Comparison of ENCODE assay signal across 8 cellular contexts in the genomic region with DNA sequence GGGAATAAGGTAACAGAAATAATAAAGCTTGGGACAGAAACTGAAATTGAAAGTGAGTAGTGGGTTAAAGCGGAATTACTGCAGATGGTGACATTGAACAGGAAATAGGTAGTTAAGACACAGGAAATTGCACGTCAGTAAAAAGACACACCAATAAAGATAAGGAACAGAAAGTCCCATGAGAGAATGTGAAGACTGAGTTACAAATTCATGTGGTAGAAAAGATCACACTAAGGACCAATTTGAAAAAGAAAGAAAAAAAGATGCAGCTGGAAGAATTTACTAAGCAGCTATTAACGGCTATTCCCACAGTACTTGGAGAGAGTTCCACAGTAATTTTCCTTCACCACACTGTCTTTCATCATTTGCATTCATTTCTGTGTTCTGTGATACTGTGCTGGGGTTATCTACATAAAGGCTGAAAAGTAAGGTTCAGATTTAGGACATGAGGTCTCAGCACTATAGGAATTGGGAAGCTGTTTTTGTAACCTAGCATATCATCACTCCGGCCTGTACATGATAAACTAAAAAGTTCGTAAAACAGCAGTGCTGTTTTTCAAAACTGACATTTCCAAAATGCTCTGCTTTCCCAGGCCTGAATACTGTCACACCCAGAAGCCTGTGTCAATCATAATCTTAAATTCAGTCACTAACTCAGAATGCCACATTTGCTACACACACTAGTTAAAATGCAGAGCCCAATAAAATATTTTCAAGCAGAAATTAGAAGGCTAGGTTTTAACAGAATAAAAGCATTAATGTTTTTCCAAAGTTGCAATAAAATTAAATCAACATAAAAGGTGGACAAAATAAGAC. TPM values are rescaled to one million over a fixed set of nuclear protein-coding genes. Genes with fewer than 3 reads are reported as not detected.
DNase-seq lines count a peak whose midpoint lies in the region; ATAC-seq, FAIRE-seq and TF ChIP-seq lines count a peak whose summit lies in the region.

No MANE protein-coding gene starts in this region.

- H3K4me3 Mint-ChIP-seq in astrocyte (ENCODE audit: unreplicated experiment) = peak overlapping the region; percentile 4

- peak overlapping the region; percentile 53 for H3K4me2 ChIP-seq in astrocyte (ENCODE audit: low read length)

- no peaks in the 10 kb centered on the region for H3K36me3 ChIP-seq in astrocyte (ENCODE audit: insufficient read depth, low read length)

- no peaks in the 10 kb centered on the region for H4K20me1 ChIP-seq in astrocyte (ENCODE audit: insufficient read depth, low read length)

- peaks cover 4% of the 10 kb centered on the region for H3K36me3 Mint-ChIP-seq in astrocyte (ENCODE audit: low read depth, unreplicated experiment)

- peaks cover 28% of the 10 kb centered on the region for H3K4me1 Mint-ChIP-seq in astrocyte (ENCODE audit: low read depth, unreplicated experiment)

- H3K4me1 ChIP-seq in astrocyte (ENCODE audit: insufficient read depth, low read length) = peaks cover 13% of the 10 kb centered on the region

- no peaks in the 10 kb centered on the region for H3K27me3 ChIP-seq in astrocyte (ENCODE audit: insufficient read depth, low read length)

- no peaks in the 10 kb centered on the region for H3K9me3 ChIP-seq in astrocyte (ENCODE audit: insufficient read depth, low read depth, low read length)

- no peak overlapping the region for H2AFZ ChIP-seq in astrocyte (ENCODE audit: low read depth, low read length)

- no peaks in the 10 kb centered on the region for H3K27me3 Mint-ChIP-seq in astrocyte (ENCODE audit: low read depth, unreplicated experiment)

- in situ Hi-C loops in G401 (cut with HindIII; ENCODE audit: low sequenced_read_pairs) = no loop called here

- H3K27ac Mint-ChIP-seq in astrocyte (ENCODE audit: unreplicated experiment) = peak overlapping the region; percentile 56

- peak overlapping the region; percentile 34 for H3K9ac ChIP-seq in astrocyte (ENCODE audit: low read length)

- peaks cover 4% of the 10 kb centered on the region for H3K9me3 Mint-ChIP-seq in astrocyte (ENCODE audit: unreplicated experiment)

- no peak for FAIRE-seq in astrocyte (lab: Jason Lieb, UNC)

- no peaks in the 10 kb centered on the region for H3K79me2 ChIP-seq in astrocyte (ENCODE audit: insufficient read depth, low read length)

- peak; percentile 60 for DNase-seq in GM10266 (ENCODE audit: extremely low spot score)
- DNase-seq in HuH-7 (ENCODE audit: low spot score) = peak; percentile 12
- peak; percentile 36 for DNase-seq in astrocyte (ENCODE audit: low read depth)
- peak; percentile 3 for DNase-seq in midbrain (lab: John Stamatoyannopoulos, UW)
- DNase-seq in AG08396 (ENCODE audit: low spot score) = no peak
- no peak for DNase-seq in G401 (ENCODE audit: low spot score)
- DNase-seq in occipital lobe (lab: John Stamatoyannopoulos, UW) = no peak

- TF ChIP-seq CTCF in GM10266 (IDR thresholded peaks at IDR 0.05; ENCODE audit: control insufficient read depth, insufficient read depth, low read depth, missing control alignments) (no peak), astrocyte (IDR thresholded peaks at IDR 0.05; ENCODE audit: insufficient read depth, low read depth, low read length) (no peak)

- H3K4me3 ChIP-seq in astrocyte (ENCODE audit: insufficient read depth, low read depth, low read length) = no peak overlapping the region

- H3K27ac ChIP-seq in astrocyte (ENCODE audit: low read depth, low read length) = peak overlapping the region; percentile 53

- ATAC-seq in GM21528 (IDR thresholded peaks at IDR 0.05; ENCODE audit: low FRiP score, unreplicated experiment) = peak; percentile 97

RNA-seq across cellular contexts. Expression of gene SRBD1, which starts 42.9 kb away (rescaled TPM):
- 9.3 and 9.5 TPM in 2 replicates for total RNA-seq in astrocyte
- total RNA-seq in G401 (2014; rRNA removed; shearing (Covaris generic)) = 5.6 and 16.5 TPM in 2 replicates
- total RNA-seq in occipital lobe = 78.6 TPM

Comparison
In these comparisons a context has a peak if more than half of its experiments do, and no peak if none do; other contexts are left out.
1. DNase-seq: peak in GM10266 (single experiment), HuH-7 (single experiment), astrocyte (single experiment) and midbrain (single experiment); none in AG08396 (single experiment), G401 (single experiment) and occipital lobe (single experiment).